ENCODE assay signal across 19 cellular contexts in the genomic region with DNA sequence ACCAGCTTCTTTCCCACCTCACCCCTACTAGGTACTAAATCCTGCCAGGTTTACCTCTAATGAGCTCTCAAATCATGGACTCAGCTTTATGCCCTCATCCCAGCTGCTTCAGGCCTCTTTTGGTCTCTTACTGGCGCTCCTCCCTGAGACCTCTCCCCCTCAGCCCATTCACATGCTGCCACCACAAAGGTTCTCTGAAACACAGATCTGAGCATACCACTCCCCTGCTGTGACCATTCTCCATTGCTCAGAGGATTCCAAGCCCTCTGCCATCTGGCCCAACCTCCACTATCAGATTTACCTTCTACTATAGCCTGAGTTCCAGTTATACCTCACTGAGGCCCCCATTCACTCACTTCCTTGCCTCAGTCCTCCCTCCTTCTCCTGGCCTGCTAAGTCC.
A peak's percentile ranks its signal among the peaks of the same experiment; 100 is the strongest.
DNase-seq lines count a peak whose midpoint lies in the region; ATAC-seq and FAIRE-seq lines count a peak whose summit lies in the region.
"Had no signal": no experiment of that assay in that cellular context is flagged by ENCODE, and none has a peak within 500 bp of the region (broad histone marks: within the 10 kb centered on the region; RNA-seq: fewer than 3 reads in every experiment).

No MANE protein-coding gene starts in this region.

- in situ Hi-C loops in KBM-7 (cut with MboI; ENCODE audit: low pct_unique_long_range_greater_than_20kb, low sequenced_read_pairs): no loop called here

- peaks cover 51 to 94% (median 77%) of the 10 kb centered on the region in 4 donors for H3K4me1 Mint-ChIP-seq in CD4-positive, CD25-positive, alpha-beta regulatory T cell
- peaks cover 90% of the 10 kb centered on the region for H3K4me1 Mint-ChIP-seq in activated T-helper 1 cell treated with anti-CD3 and anti-CD28 coated beads, Interleukin-12 subunit alpha, Interleukin-12 subunit beta, Interleukin-2, Interleukin-4 antibody, amounts not matched to agents 30 ng/mL and 10 ng/mL and 1 ng/mL, durations not matched to agents 14 hours and 24 hours and 36 hours (ENCODE audit: low read depth)
- peaks cover 70% of the 10 kb centered on the region for H3K4me1 Mint-ChIP-seq in memory B cell

- DNase-seq in CD4-positive, CD25-positive, alpha-beta regulatory T cell: no peak
- DNase-seq in ELF-1 (ENCODE audit: low read depth, low spot score) (peak; percentile 3), memory B cell (ENCODE audit: low spot score in 2 of 2) (no peak), OCI-M2 (lab: John Stamatoyannopoulos, UW; ENCODE audit: unreplicated experiment) (no peak), GM19239 (ENCODE audit: insufficient read length, low spot score) (no peak), KBM-7 (no peak), AG08396 (ENCODE audit: low spot score) (no peak)
- no peak for DNase-seq in activated T-helper 1 cell treated with anti-CD3 and anti-CD28 coated beads, Interleukin-12 subunit alpha, Interleukin-12 subunit beta, Interleukin-2, Interleukin-4 antibody, amounts not matched to agents 30 ng/mL and 10 ng/mL and 1 ng/mL, durations not matched to agents 14 hours and 24 hours and 36 hours (ENCODE audit: low spot score)
- DNase-seq: islet precursor cell; NCI-H1092 treated with DMSO at 0.1 percent for 48 hours; NCI-H2081; NCI-H510A; stimulated activated CD4-positive, alpha-beta T cell treated with anti-CD3 and anti-CD28 coated beads, Interleukin-1b, Interleukin-23, amount 100 ng/mL, for 48 hours; upper lobe of left lung had no signal

- H3K4me3 Mint-ChIP-seq in CD4-positive, CD25-positive, alpha-beta regulatory T cell: peak overlapping the region in 3 of 4 donors; percentile 1 to 21 (median 3)
- H3K4me3 Mint-ChIP-seq in activated T-helper 1 cell treated with anti-CD3 and anti-CD28 coated beads, Interleukin-12 subunit alpha, Interleukin-12 subunit beta, Interleukin-2, Interleukin-4 antibody, amounts not matched to agents 30 ng/mL and 10 ng/mL and 1 ng/mL, durations not matched to agents 14 hours and 24 hours and 36 hours: no peak overlapping the region
- no peak overlapping the region for H3K4me3 Mint-ChIP-seq in memory B cell

- ATAC-seq in CD4-positive, CD25-positive, alpha-beta regulatory T cell (ENCODE audit: low read depth in 2 of 2): no peak
- ATAC-seq in memory B cell (ENCODE audit: low read depth): no peak

- peaks cover 0 to 2% (median 0%) of the 10 kb centered on the region in 7 donors for H3K9me3 Mint-ChIP-seq in CD4-positive, CD25-positive, alpha-beta regulatory T cell
- H3K9me3 Mint-ChIP-seq in activated T-helper 1 cell treated with anti-CD3 and anti-CD28 coated beads, Interleukin-12 subunit alpha, Interleukin-12 subunit beta, Interleukin-2, Interleukin-4 antibody, amounts not matched to agents 30 ng/mL and 10 ng/mL and 1 ng/mL, durations not matched to agents 14 hours and 24 hours and 36 hours: no peaks in the 10 kb centered on the region
- no peaks in the 10 kb centered on the region for H3K9me3 Mint-ChIP-seq in memory B cell

- H3K27ac Mint-ChIP-seq in CD4-positive, CD25-positive, alpha-beta regulatory T cell: peak overlapping the region; percentile 89 to 93 (median 90)
- H3K27ac Mint-ChIP-seq in activated T-helper 1 cell treated with anti-CD3 and anti-CD28 coated beads, Interleukin-12 subunit alpha, Interleukin-12 subunit beta, Interleukin-2, Interleukin-4 antibody, amounts not matched to agents 30 ng/mL and 10 ng/mL and 1 ng/mL, durations not matched to agents 14 hours and 24 hours and 36 hours: peak overlapping the region; percentile 30
- peak overlapping the region; percentile 92 for H3K27ac Mint-ChIP-seq in memory B cell
- H3K27ac Mint-ChIP-seq: progenitor cell of endocrine pancreas had no signal

- no peak overlapping the region for H3K4me3 ChIP-seq in CD4-positive, CD25-positive, alpha-beta regulatory T cell (ENCODE audit: low read depth, low read length)
- H3K4me3 ChIP-seq: ascending aorta, lung, upper lobe of left lung had no signal

- no peaks in the 10 kb centered on the region for H3K27me3 ChIP-seq in CD4-positive, CD25-positive, alpha-beta regulatory T cell (ENCODE audit: control insufficient read depth, insufficient read depth, low read length)
- H3K27me3 ChIP-seq: ascending aorta, upper lobe of left lung had no signal

- H3K27ac ChIP-seq in CD4-positive, CD25-positive, alpha-beta regulatory T cell (ENCODE audit: insufficient read depth, low read length, poor library complexity, severe bottlenecking): peak overlapping the region; percentile 54
- H3K27ac ChIP-seq: ascending aorta, upper lobe of left lung had no signal

- peaks cover 37% of the 10 kb centered on the region for H3K36me3 ChIP-seq in CD4-positive, CD25-positive, alpha-beta regulatory T cell (ENCODE audit: control insufficient read depth, insufficient read depth, low read length)

- H3K9me3 ChIP-seq in CD4-positive, CD25-positive, alpha-beta regulatory T cell (ENCODE audit: control insufficient read depth in 2 of 2, low read length in 2 of 2): no peaks in the 10 kb centered on the region
- H3K9me3 ChIP-seq: ascending aorta, upper lobe of left lung had no signal

- peaks cover 46% of the 10 kb centered on the region for H3K36me3 Mint-ChIP-seq in CD4-positive, CD25-positive, alpha-beta regulatory T cell
- peaks cover 41% of the 10 kb centered on the region for H3K36me3 Mint-ChIP-seq in activated T-helper 1 cell treated with anti-CD3 and anti-CD28 coated beads, Interleukin-12 subunit alpha, Interleukin-12 subunit beta, Interleukin-2, Interleukin-4 antibody, amounts not matched to agents 30 ng/mL and 10 ng/mL and 1 ng/mL, durations not matched to agents 14 hours and 24 hours and 36 hours (ENCODE audit: low read depth)
- peaks cover 34% of the 10 kb centered on the region for H3K36me3 Mint-ChIP-seq in memory B cell

- no peaks in the 10 kb centered on the region for H3K27me3 Mint-ChIP-seq in CD4-positive, CD25-positive, alpha-beta regulatory T cell
- H3K27me3 Mint-ChIP-seq in activated T-helper 1 cell treated with anti-CD3 and anti-CD28 coated beads, Interleukin-12 subunit alpha, Interleukin-12 subunit beta, Interleukin-2, Interleukin-4 antibody, amounts not matched to agents 30 ng/mL and 10 ng/mL and 1 ng/mL, durations not matched to agents 14 hours and 24 hours and 36 hours (ENCODE audit: insufficient read depth): no peaks in the 10 kb centered on the region
- no peaks in the 10 kb centered on the region for H3K27me3 Mint-ChIP-seq in memory B cell

- no peak for FAIRE-seq in GM19239 (lab: Jason Lieb, UNC)
- FAIRE-seq: D721Med, HTR-8/SVneo had no signal

- intact Hi-C loops in activated T-helper 1 cell treated with anti-CD3 and anti-CD28 coated beads, Interleukin-12 subunit alpha, Interleukin-12 subunit beta, Interleukin-2, Interleukin-4 antibody, amounts not matched to agents 30 ng/mL and 10 ng/mL and 1 ng/mL, durations not matched to agents 14 hours and 24 hours and 36 hours (cut with micrococcal nuclease): no loop called here

- peaks cover 51% of the 10 kb centered on the region for H3K4me1 ChIP-seq in CD4-positive, CD25-positive, alpha-beta regulatory T cell (ENCODE audit: control insufficient read depth, insufficient read depth, low read length, poor library complexity, severe bottlenecking)

Comparison
In these comparisons a context has a peak if more than half of its experiments do, and no peak if none do; other contexts are left out.
1. H3K27ac Mint-ChIP-seq: peak in every context shown above with its lines; median percentile 92 in memory B cell; 90 in CD4-positive, CD25-positive, alpha-beta regulatory T cell; 30 in activated T-helper 1 cell treated with anti-CD3 and anti-CD28 coated beads, Interleukin-12 subunit alpha, Interleukin-12 subunit beta, Interleukin-2, Interleukin-4 antibody, amounts not matched to agents 30 ng/mL and 10 ng/mL and 1 ng/mL, durations not matched to agents 14 hours and 24 hours and 36 hours.
2. H3K4me3 Mint-ChIP-seq: peak in CD4-positive, CD25-positive, alpha-beta regulatory T cell (3 of 4); none in activated T-helper 1 cell treated with anti-CD3 and anti-CD28 coated beads, Interleukin-12 subunit alpha, Interleukin-12 subunit beta, Interleukin-2, Interleukin-4 antibody, amounts not matched to agents 30 ng/mL and 10 ng/mL and 1 ng/mL, durations not matched to agents 14 hours and 24 hours and 36 hours (single experiment) and memory B cell (single experiment).